Comparison of ENCODE assay signal across 19 cellular contexts in genomic region chr3:169458752-169459151, GRCh38.
"Had no signal": no experiment of that assay in that cellular context is flagged by ENCODE, and none has a peak within 500 bp of the region (broad histone marks: within the 10 kb centered on the region; RNA-seq: fewer than 3 reads in every experiment).

No MANE protein-coding gene starts in this region.

- ATAC-seq: activated T-helper 17 cell treated with anti-CD3 and anti-CD28 coated beads, Interleukin-2, amount 50 U/mL, for 72 hours; T-cell had no signal

- DNase-seq: activated B cell treated with CpG ODN at 0.5 μM for 24 hours; activated CD4-positive, alpha-beta memory T cell treated with anti-CD3 and anti-CD28 coated beads for 36 hours; activated CD4-positive, alpha-beta T cell treated with anti-CD3 and anti-CD28 coated beads for 1 hour; activated CD4-positive, alpha-beta T cell treated with anti-CD3 and anti-CD28 coated beads, Interleukin-2, amount 10 ng/mL, durations not matched to agents 7 days and 5 days; activated CD8-positive, alpha-beta memory T cell treated with anti-CD3 and anti-CD28 coated beads for 24 hours; activated gamma-delta T cell; activated naive CD4-positive, alpha-beta T cell treated with anti-CD3 and anti-CD28 coated beads for 36 hours; activated T-cell treated with anti-CD3 and anti-CD28 coated beads for 4 hours; activated T-cell treated with anti-CD3 and anti-CD28 coated beads, Interleukin-2, amount 50 U/mL, for 48 hours; amygdala; NCI-H1436 treated with DMSO at 0.1 percent for 48 hours; NK-92 treated with Interleukin-12 subunit alpha and Interleukin-12 subunit beta, amount 100 ng/mL, for 24 hours; T-cell; T-helper 2 cell; T1000 had no signal

- H3K27ac Mint-ChIP-seq: activated B cell treated with CpG ODN at 0.5 μM for 24 hours; activated CD4-positive, alpha-beta memory T cell treated with anti-CD3 and anti-CD28 coated beads for 36 hours; activated CD4-positive, alpha-beta T cell treated with anti-CD3 and anti-CD28 coated beads, Interleukin-2, amount 10 ng/mL, durations not matched to agents 7 days and 5 days; activated naive CD4-positive, alpha-beta T cell treated with anti-CD3 and anti-CD28 coated beads for 36 hours; activated naive CD8-positive, alpha-beta T cell; activated T-helper 17 cell treated with anti-CD3 and anti-CD28 coated beads, Interleukin-2, amount 50 U/mL, for 72 hours; brain; T-cell had no signal

- H3K4me3 Mint-ChIP-seq: activated B cell treated with CpG ODN at 0.5 μM for 24 hours; activated CD4-positive, alpha-beta memory T cell treated with anti-CD3 and anti-CD28 coated beads for 36 hours; activated CD4-positive, alpha-beta T cell treated with anti-CD3 and anti-CD28 coated beads, Interleukin-2, amount 10 ng/mL, durations not matched to agents 7 days and 5 days; activated naive CD4-positive, alpha-beta T cell treated with anti-CD3 and anti-CD28 coated beads for 36 hours; activated naive CD8-positive, alpha-beta T cell; activated T-helper 17 cell treated with anti-CD3 and anti-CD28 coated beads, Interleukin-2, amount 50 U/mL, for 72 hours; brain; T-cell had no signal

- H3K36me3 Mint-ChIP-seq: activated CD4-positive, alpha-beta memory T cell treated with anti-CD3 and anti-CD28 coated beads for 36 hours; activated naive CD8-positive, alpha-beta T cell; brain; T-cell had no signal

- H3K27ac ChIP-seq: SK-N-MC had no signal

- H3K27me3 Mint-ChIP-seq: activated B cell treated with CpG ODN at 0.5 μM for 24 hours; activated CD4-positive, alpha-beta memory T cell treated with anti-CD3 and anti-CD28 coated beads for 36 hours; activated naive CD8-positive, alpha-beta T cell; brain; T-cell had no signal

- H3K4me3 ChIP-seq: SK-N-MC had no signal

- H3K9me3 Mint-ChIP-seq: activated B cell treated with CpG ODN at 0.5 μM for 24 hours; activated CD4-positive, alpha-beta memory T cell treated with anti-CD3 and anti-CD28 coated beads for 36 hours; activated CD4-positive, alpha-beta T cell treated with anti-CD3 and anti-CD28 coated beads, Interleukin-2, amount 10 ng/mL, durations not matched to agents 7 days and 5 days; activated naive CD4-positive, alpha-beta T cell treated with anti-CD3 and anti-CD28 coated beads for 36 hours; activated T-helper 17 cell treated with anti-CD3 and anti-CD28 coated beads, Interleukin-2, amount 50 U/mL, for 72 hours; T-cell had no signal

- H3K4me1 Mint-ChIP-seq: activated B cell treated with CpG ODN at 0.5 μM for 24 hours; activated CD4-positive, alpha-beta T cell treated with anti-CD3 and anti-CD28 coated beads, Interleukin-2, amount 10 ng/mL, durations not matched to agents 7 days and 5 days; activated T-helper 17 cell treated with anti-CD3 and anti-CD28 coated beads, Interleukin-2, amount 50 U/mL, for 72 hours; T-cell had no signal
